ENCODE assay signal across 23 cellular contexts in genomic region chr4:142554412-142554811, GRCh38.
DNase-seq lines count a peak whose midpoint lies in the region; ATAC-seq, FAIRE-seq and TF ChIP-seq lines count a peak whose summit lies in the region.
"Had no signal": no experiment of that assay in that cellular context is flagged by ENCODE, and none has a peak within 500 bp of the region (broad histone marks: within the 10 kb centered on the region; RNA-seq: fewer than 3 reads in every experiment).

No MANE protein-coding gene starts in this region.

- DNase-seq in T-helper 2 cell treated with Interferon-gamma antibody and Interleukin-4, amounts not matched to agents 5 μg/mL and 100 μg/mL, for 36 hours (ENCODE audit: low spot score), result no peak
- DNase-seq in T-helper 2 cell (no peak), NCI-H82 (lab: John Stamatoyannopoulos, UW) (peak; percentile 49), GM12878 (ENCODE audit: low read depth, low spot score) (no peak), dedifferentiated amniotic fluid mesenchymal stem cell (ENCODE audit: extremely low spot score) (no peak)
- no peak for DNase-seq in CD4-positive, CD25-positive, alpha-beta regulatory T cell
- DNase-seq: 8988T, DMS79, KBM-7, MM.1S, NCI-H1048, NCI-H1417 treated with DMSO at 0.1 percent for 48 hours, NCI-H187, NCI-H446, NCI-H69, PC-9, RPMI8226, SHP77 had no signal

- no peaks in the 10 kb centered on the region for H3K79me2 ChIP-seq in GM12878 (ENCODE audit: control insufficient read depth, insufficient read depth, low read length)

- no peak for TF ChIP-seq CTCF in GM12878 (IDR thresholded peaks at IDR 0.05 in 2 of 3, conservative IDR thresholded peaks at IDR 0.05 in 1 of 3; ENCODE audit: control insufficient read depth in 2 of 3, extremely low read depth in 1 of 3, insufficient read depth in 1 of 3, low read depth in 3 of 3, low read length in 3 of 3)

- no peaks in the 10 kb centered on the region for H4K20me1 ChIP-seq in GM12878 (ENCODE audit: control insufficient read depth, insufficient read depth)
- H4K20me1 ChIP-seq: BLaER1 treated with 17β-estradiol and CSF1 and Interleukin-3, amounts not matched to agents 10 nM and 100 nM had no signal

- H3K4me1 ChIP-seq in CD4-positive, CD25-positive, alpha-beta regulatory T cell (ENCODE audit: control insufficient read depth, insufficient read depth, low read length, poor library complexity, severe bottlenecking), result peaks cover 13% of the 10 kb centered on the region
- H3K4me1 ChIP-seq in GM12878 (ENCODE audit: control insufficient read depth, insufficient read depth, low read length), result no peaks in the 10 kb centered on the region
- H3K4me1 ChIP-seq: HAP-1 had no signal

- H3K4me2 ChIP-seq in GM12878 (ENCODE audit: control insufficient read depth, insufficient read depth), result no peak overlapping the region
- H3K4me2 ChIP-seq: PC-9 had no signal

- FAIRE-seq in GM12878 (lab: Jason Lieb, UNC), result no peak

- TF ChIP-seq EP300 in GM12878 (IDR thresholded peaks at IDR 0.05; ENCODE audit: borderline replicate concordance in 1 of 2, control insufficient read depth in 1 of 2, low read depth in 2 of 2, low read length in 2 of 2), result no peak

- RAD21 ChIA-PET in GM12878 (lab: Charles Lee; ENCODE audit: unreplicated experiment), result interaction anchor here (0.6 to 5.3 kb wide), 9 partner anchors 9 to 221 kb away, joined by 3 to 47 read pairs (median 4); no protein-coding TSS in a partner anchor

- H3K4me3 ChIP-seq in CD4-positive, CD25-positive, alpha-beta regulatory T cell (ENCODE audit: low read depth, low read length), result no peak overlapping the region
- H3K4me3 ChIP-seq in GM12878, result no peak overlapping the region
- H3K4me3 ChIP-seq: BLaER1 treated with 17β-estradiol and CSF1 and Interleukin-3, amounts not matched to agents 10 nM and 100 nM; HAP-1; PC-9 had no signal

- no peak overlapping the region for H2AFZ ChIP-seq in GM12878 (ENCODE audit: control insufficient read depth, low read depth, low read length)
- H2AFZ ChIP-seq: PC-9 had no signal

- H3K36me3 ChIP-seq in CD4-positive, CD25-positive, alpha-beta regulatory T cell (ENCODE audit: control insufficient read depth, insufficient read depth, low read length), result no peaks in the 10 kb centered on the region
- H3K36me3 ChIP-seq in GM12878 (ENCODE audit: control insufficient read depth in 2 of 2, insufficient read depth in 2 of 2, low read length in 1 of 2), result no peaks in the 10 kb centered on the region
- H3K36me3 ChIP-seq: BLaER1 treated with 17β-estradiol and CSF1 and Interleukin-3, amounts not matched to agents 10 nM and 100 nM; HAP-1 had no signal

- H3K27me3 Mint-ChIP-seq in T-helper 2 cell treated with Interferon-gamma antibody and Interleukin-4, amounts not matched to agents 5 μg/mL and 100 μg/mL, for 36 hours (ENCODE audit: low read depth), result no peaks in the 10 kb centered on the region
- H3K27me3 Mint-ChIP-seq in CD4-positive, CD25-positive, alpha-beta regulatory T cell, result peaks cover 5% of the 10 kb centered on the region

- CTCF ChIA-PET in GM12878 (lab: Yijun Ruan, JAX), result interaction anchor here (1.1 to 3.7 kb wide), 8 partner anchors 9 to 199 kb away, joined by 3 to 19 read pairs (median 6); no protein-coding TSS in a partner anchor

- peak overlapping the region; percentile 2 for H3K27ac Mint-ChIP-seq in T-helper 2 cell treated with Interferon-gamma antibody and Interleukin-4, amounts not matched to agents 5 μg/mL and 100 μg/mL, for 36 hours
- H3K27ac Mint-ChIP-seq in CD4-positive, CD25-positive, alpha-beta regulatory T cell, result peak overlapping the region in 2 of 3 donors; percentile 9 to 16

- in situ Hi-C loops in GM12878 (cut with MboI), result no loop called here

- BruUV-seq in GM12878 (replicated peaks; lab: Mats Ljungman, UMichigan), result no TSS peak

- H3K4me3 Mint-ChIP-seq in T-helper 2 cell treated with Interferon-gamma antibody and Interleukin-4, amounts not matched to agents 5 μg/mL and 100 μg/mL, for 36 hours, result no peak overlapping the region
- no peak overlapping the region for H3K4me3 Mint-ChIP-seq in CD4-positive, CD25-positive, alpha-beta regulatory T cell

- no peak for TF ChIP-seq POLR2A in GM12878 (IDR thresholded peaks at IDR 0.05; ENCODE audit: low read depth, low read length)

- H3K4me1 Mint-ChIP-seq in T-helper 2 cell treated with Interferon-gamma antibody and Interleukin-4, amounts not matched to agents 5 μg/mL and 100 μg/mL, for 36 hours (ENCODE audit: low read depth), result peaks cover 67% of the 10 kb centered on the region
- peaks cover 25 to 80% (median 38%) of the 10 kb centered on the region in 4 donors for H3K4me1 Mint-ChIP-seq in CD4-positive, CD25-positive, alpha-beta regulatory T cell

- POLR2A ChIA-PET in GM12878 (lab: Charles Lee), result interaction anchor here (0.6 to 2.8 kb wide), 7 partner anchors 8 to 210 kb away, joined by 3 to 7 read pairs (median 3); no protein-coding TSS in a partner anchor

- WGBS in GM12878 (ENCODE audit: insufficient coverage, insufficient replicate concordance, low lambda C conversion rate, missing lambda C conversion rate), result 0% methylated on average over 1 of the region's 1 CpG

- no peaks in the 10 kb centered on the region for H3K9me3 ChIP-seq in CD4-positive, CD25-positive, alpha-beta regulatory T cell (ENCODE audit: control insufficient read depth in 2 of 2, low read length in 2 of 2)
- H3K9me3 ChIP-seq in GM12878 (replicated peaks; ENCODE audit: control insufficient read depth, insufficient read depth, low read length), result no peaks in the 10 kb centered on the region
- H3K9me3 ChIP-seq: BLaER1 treated with 17β-estradiol and CSF1 and Interleukin-3, amounts not matched to agents 10 nM and 100 nM; HAP-1 had no signal

- no peak overlapping the region for H3K27ac ChIP-seq in CD4-positive, CD25-positive, alpha-beta regulatory T cell (ENCODE audit: insufficient read depth, low read length, poor library complexity, severe bottlenecking)
- H3K27ac ChIP-seq in GM12878 (ENCODE audit: control insufficient read depth, insufficient read depth), result no peak overlapping the region
- H3K27ac ChIP-seq: BLaER1 treated with 17β-estradiol and CSF1 and Interleukin-3, amounts not matched to agents 10 nM and 100 nM; HL-60; PC-9 had no signal

- ATAC-seq in CD4-positive, CD25-positive, alpha-beta regulatory T cell (ENCODE audit: low read depth in 2 of 2), result no peak
- ATAC-seq in GM12878 (peak; percentile 73), HG03432 (IDR thresholded peaks at IDR 0.05; ENCODE audit: unreplicated experiment) (no peak), HG03442 (IDR thresholded peaks at IDR 0.05; ENCODE audit: unreplicated experiment) (no peak)

- H3K9me3 Mint-ChIP-seq in T-helper 2 cell treated with Interferon-gamma antibody and Interleukin-4, amounts not matched to agents 5 μg/mL and 100 μg/mL, for 36 hours, result no peaks in the 10 kb centered on the region
- peaks cover 0 to 2% (median 0%) of the 10 kb centered on the region in 7 donors for H3K9me3 Mint-ChIP-seq in CD4-positive, CD25-positive, alpha-beta regulatory T cell

- H3K27me3 ChIP-seq in CD4-positive, CD25-positive, alpha-beta regulatory T cell (ENCODE audit: control insufficient read depth, insufficient read depth, low read length), result no peaks in the 10 kb centered on the region
- H3K27me3 ChIP-seq in GM12878 (replicated peaks in 1 of 2; ENCODE audit: control insufficient read depth in 2 of 2, insufficient read depth in 2 of 2, low read length in 1 of 2), result no peaks in the 10 kb centered on the region
- H3K27me3 ChIP-seq: BLaER1 treated with 17β-estradiol and CSF1 and Interleukin-3, amounts not matched to agents 10 nM and 100 nM had no signal

- intact Hi-C loops in GM12878 (cut with micrococcal nuclease; ENCODE audit: unreplicated experiment), result loop anchor here (5.0 kb wide), 1 partner anchor 152 kb away; no protein-coding TSS in a partner anchor

- no peak overlapping the region for H3K9ac ChIP-seq in GM12878 (ENCODE audit: control insufficient read depth, insufficient read depth, low read length)
- H3K9ac ChIP-seq: BLaER1 treated with 17β-estradiol and CSF1 and Interleukin-3, amounts not matched to agents 10 nM and 100 nM had no signal

- no peaks in the 10 kb centered on the region for H3K36me3 Mint-ChIP-seq in T-helper 2 cell treated with Interferon-gamma antibody and Interleukin-4, amounts not matched to agents 5 μg/mL and 100 μg/mL, for 36 hours (ENCODE audit: low read depth)
- H3K36me3 Mint-ChIP-seq in CD4-positive, CD25-positive, alpha-beta regulatory T cell, result no peaks in the 10 kb centered on the region

- SMC1A ChIA-PET in GM12878 (lab: Charles Lee; ENCODE audit: uncharacterized antibody, unreplicated experiment), result interaction anchor here (0.6 to 10.3 kb wide), 17 partner anchors 9 to 422 kb away, joined by 3 to 115 read pairs (median 5); no protein-coding TSS in a partner anchor

- TF ChIP-seq RAD21 in GM12878 (IDR thresholded peaks at IDR 0.05; ENCODE audit: insufficient read depth, low read depth, low read length), result no peak

TF ChIP-seq in GM12878, 131 proteins besides CTCF, POLR2A, EP300 and RAD21:
- TF ChIP-seq SIN3A (IDR thresholded peaks at IDR 0.05; ENCODE audit: low read depth, low read length) (no peak), IKZF2 (IDR thresholded peaks at IDR 0.05) (peak in 1 of 2 experiments; percentile 16; a peak in 1 of 4 replicates), MTA2 (IDR thresholded peaks at IDR 0.05; ENCODE audit: low read depth) (peak; percentile 69; the same call in 1 of the 2 replicates), SKIL (IDR thresholded peaks at IDR 0.05; ENCODE audit: low read depth, poor library complexity, severe bottlenecking) (no peak), ZNF24 (IDR thresholded peaks at IDR 0.05) (0 out of 2 replicates have a peak, but pooled peaks have one; percentile 30)
